21 cellular contexts compared by ENCODE assay signal in the genomic region with DNA sequence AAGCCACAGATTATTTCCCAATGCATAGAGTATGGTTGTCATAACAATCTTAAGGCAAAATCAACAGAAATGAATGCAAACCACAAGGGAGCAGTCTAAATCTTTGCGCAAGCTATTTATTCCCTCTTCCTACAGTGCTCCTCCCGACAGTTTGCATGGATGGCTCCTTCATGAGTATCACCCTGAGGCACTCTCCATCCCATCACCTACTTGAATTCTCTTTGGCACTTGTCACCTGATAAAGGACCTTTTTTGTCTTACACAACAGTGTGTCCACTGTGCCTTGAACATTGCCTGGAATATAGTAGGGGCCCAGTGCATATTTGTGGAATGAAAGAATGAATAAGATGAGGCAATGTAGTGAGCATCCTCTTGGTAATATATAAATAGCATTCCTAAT.
"Had no signal": no experiment of that assay in that cellular context is flagged by ENCODE, and none has a peak within 500 bp of the region (broad histone marks: within the 10 kb centered on the region; RNA-seq: fewer than 3 reads in every experiment).

No MANE protein-coding gene starts in this region.

- ATAC-seq: effector memory CD8-positive, alpha-beta T cell; left lobe of liver; mucosa of descending colon; naive thymus-derived CD8-positive, alpha-beta T cell; sciatic nerve had no signal

- H3K36me3 ChIP-seq: esophagus muscularis mucosa, stomach, thoracic aorta, transverse colon had no signal

- H3K9me3 ChIP-seq: esophagus muscularis mucosa, mucosa of descending colon, thoracic aorta, transverse colon had no signal

- H3K27ac Mint-ChIP-seq: dendritic cell treated with granulocyte-macrophage colony-stimulating factor and Interleukin-4, amounts not matched to agents 40 ng/mL and 50 ng/mL, for 4 days; effector memory CD8-positive, alpha-beta T cell; naive thymus-derived CD8-positive, alpha-beta T cell had no signal

- H3K4me1 Mint-ChIP-seq: naive thymus-derived CD8-positive, alpha-beta T cell; neural crest cell had no signal

- H3K4me1 ChIP-seq: esophagus muscularis mucosa, stomach, transverse colon had no signal

- DNase-seq: effector memory CD8-positive, alpha-beta T cell; foreskin melanocyte; head of caudate nucleus; hippocampal formation; mucosa of descending colon; naive thymus-derived CD8-positive, alpha-beta T cell; posterior cingulate gyrus; stimulated activated CD4-positive, alpha-beta T cell treated with anti-CD3 and anti-CD28 coated beads, Interleukin-2, amount 100 ng/mL, for 24 hours; stimulated activated CD4-positive, alpha-beta T cell treated with anti-CD3 and anti-CD28 coated beads, Interleukin-4, amount 100 ng/mL, for 4 hours; stimulated activated naive CD4-positive, alpha-beta T cell; stomach; substantia nigra; transverse colon had no signal

- H3K9me3 Mint-ChIP-seq: dendritic cell treated with granulocyte-macrophage colony-stimulating factor and Interleukin-4, amounts not matched to agents 40 ng/mL and 50 ng/mL, for 4 days had no signal

- H3K27me3 ChIP-seq: esophagus muscularis mucosa, stomach, transverse colon had no signal

- H3K36me3 Mint-ChIP-seq: naive thymus-derived CD8-positive, alpha-beta T cell had no signal

- H3K4me3 Mint-ChIP-seq: dendritic cell treated with granulocyte-macrophage colony-stimulating factor and Interleukin-4, amounts not matched to agents 40 ng/mL and 50 ng/mL, for 4 days; effector memory CD8-positive, alpha-beta T cell; naive thymus-derived CD8-positive, alpha-beta T cell; neural crest cell had no signal

- H3K27ac ChIP-seq: epithelial cell of prostate, esophagus muscularis mucosa, skin epidermis, stomach, thoracic aorta, transverse colon had no signal

- H3K4me3 ChIP-seq: esophagus muscularis mucosa, mucosa of descending colon, skin epidermis, stomach, thoracic aorta, transverse colon had no signal
